ENCODE assay signal across 13 cellular contexts in genomic region chr20:51985753-51986152, GRCh38.
DNase-seq lines count a peak whose midpoint lies in the region; ATAC-seq, FAIRE-seq and TF ChIP-seq lines count a peak whose summit lies in the region.
"Had no signal": no experiment of that assay in that cellular context is flagged by ENCODE, and none has a peak within 500 bp of the region (broad histone marks: within the 10 kb centered on the region; RNA-seq: fewer than 3 reads in every experiment).

No MANE protein-coding gene starts in this region.

- intact Hi-C loops in A673 (cut with micrococcal nuclease; ENCODE audit: unreplicated experiment) (no loop called here), PC-3 (cut with micrococcal nuclease) (loop anchor here (1.0 to 10.0 kb wide), 4 partner anchors 71 to 1001 kb away; no protein-coding TSS in a partner anchor), endothelial cell of umbilical vein (cut with micrococcal nuclease) (loop anchor here (1.0 to 5.0 kb wide), 6 partner anchors 10 to 355 kb away; no protein-coding TSS in a partner anchor), upper lobe of right lung (cut with DNase I) (no loop called here)

- no peaks in the 10 kb centered on the region for H3K9me1 ChIP-seq in endothelial cell of umbilical vein (replicated peaks; ENCODE audit: control insufficient read depth, extremely low read depth, insufficient read depth, low read length)

- CTCF ChIA-PET in A673 (lab: Charles Lee) (interaction anchor here (0.6 kb wide), 1 partner anchor 150 kb away, joined by 3 read pairs; no protein-coding TSS in a partner anchor), PC-3 (lab: Charles Lee) (interaction anchor here (0.5 to 1.1 kb wide), 3 partner anchors 20 to 1192 kb away, joined by 3 to 8 read pairs (median 4); no protein-coding TSS in a partner anchor), endothelial cell of umbilical vein (lab: Charles Lee) (interaction anchor here (0.9 to 2.1 kb wide), 14 partner anchors 10 to 355 kb away, joined by 3 to 19 read pairs (median 4); no protein-coding TSS in a partner anchor)

- TF ChIP-seq POLR2A in endothelial cell of umbilical vein (IDR thresholded peaks at IDR 0.05; ENCODE audit: low read depth, low read length): no peak

- H4K20me1 ChIP-seq in PC-3 (ENCODE audit: low read length) (no peaks in the 10 kb centered on the region), endothelial cell of umbilical vein (replicated peaks; ENCODE audit: control insufficient read depth, extremely low read depth, insufficient read depth, low read length) (no peaks in the 10 kb centered on the region), neural progenitor cell (ENCODE audit: low read depth) (no peaks in the 10 kb centered on the region)

- peaks cover 2% of the 10 kb centered on the region for H3K9me3 Mint-ChIP-seq in neural progenitor cell

- H3K4me2 ChIP-seq in PC-3 (ENCODE audit: low read length): 0 out of 2 replicates have a peak overlapping the region, but pooled peaks have one; percentile 23
- H3K4me2 ChIP-seq in endothelial cell of umbilical vein (ENCODE audit: insufficient read depth, low read length): no peak overlapping the region
- no peak overlapping the region for H3K4me2 ChIP-seq in neural progenitor cell

- H3K4me1 ChIP-seq in A673 (ENCODE audit: insufficient read depth, low read length, poor library complexity, severe bottlenecking): peaks cover 28% of the 10 kb centered on the region
- H3K4me1 ChIP-seq in PC-3 (ENCODE audit: insufficient read depth, low read length): peaks cover 13% of the 10 kb centered on the region
- H3K4me1 ChIP-seq in endothelial cell of umbilical vein (ENCODE audit: control insufficient read depth, extremely low read depth, insufficient read depth, low read length): peaks cover 13% of the 10 kb centered on the region
- no peaks in the 10 kb centered on the region for H3K4me1 ChIP-seq in neural progenitor cell
- H3K4me1 ChIP-seq in upper lobe of right lung: peaks cover 10% of the 10 kb centered on the region

- ATAC-seq in PC-3: no peak
- ATAC-seq in upper lobe of right lung: no peak
- ATAC-seq in HG03565 (IDR thresholded peaks at IDR 0.05; ENCODE audit: unreplicated experiment): no peak

- no peak overlapping the region for H3K9ac ChIP-seq in PC-3 (ENCODE audit: low read length)
- H3K9ac ChIP-seq in endothelial cell of umbilical vein (replicated peaks; ENCODE audit: extremely low read depth, insufficient read depth, low read length): no peak overlapping the region
- no peak overlapping the region for H3K9ac ChIP-seq in neural progenitor cell

- peaks cover 12% of the 10 kb centered on the region for H3K4me1 Mint-ChIP-seq in neural progenitor cell

- POLR2A ChIA-PET in A673 (lab: Charles Lee; ENCODE audit: low non-redundant PET): interaction anchor here (0.7 kb wide), 1 partner anchor 1998 kb away, joined by 4 read pairs; no protein-coding TSS in a partner anchor
- POLR2A ChIA-PET in PC-3 (lab: Charles Lee; ENCODE audit: unreplicated experiment): no interaction called here
- POLR2A ChIA-PET in endothelial cell of umbilical vein (lab: Charles Lee): no interaction called here

- no peaks in the 10 kb centered on the region for H3K79me2 ChIP-seq in PC-3 (ENCODE audit: low read length)
- no peaks in the 10 kb centered on the region for H3K79me2 ChIP-seq in endothelial cell of umbilical vein (ENCODE audit: control insufficient read depth, insufficient read depth, low read length)
- no peaks in the 10 kb centered on the region for H3K79me2 ChIP-seq in neural progenitor cell (ENCODE audit: low read depth)

- FAIRE-seq in endothelial cell of umbilical vein (lab: Jason Lieb, UNC): no peak

- BruUV-seq in A673 (replicated peaks; lab: Mats Ljungman, UMichigan) (no TSS peak), PC-3 (replicated peaks; lab: Mats Ljungman, UMichigan) (no TSS peak), endothelial cell of umbilical vein (replicated peaks; lab: Mats Ljungman, UMichigan) (no TSS peak)

- H3F3A ChIP-seq in PC-3 (ENCODE audit: low read length, unreplicated experiment) (no peaks in the 10 kb centered on the region), neural progenitor cell (ENCODE audit: low read depth) (no peaks in the 10 kb centered on the region)

- H3K36me3 ChIP-seq in A673 (ENCODE audit: insufficient read depth, low read length, poor library complexity, severe bottlenecking) (no peaks in the 10 kb centered on the region), PC-3 (ENCODE audit: low read depth, low read length) (no peaks in the 10 kb centered on the region), endothelial cell of umbilical vein (ENCODE audit: control insufficient read depth in 2 of 2, extremely low read depth in 1 of 2, insufficient read depth in 2 of 2, low read length in 2 of 2) (no peaks in the 10 kb centered on the region), neural progenitor cell (no peaks in the 10 kb centered on the region), upper lobe of right lung (no peaks in the 10 kb centered on the region)
- H3K36me3 ChIP-seq: Peyer's patch, WERI-Rb-1 had no signal

- H3K27ac Mint-ChIP-seq in neural progenitor cell: peak overlapping the region; percentile 93

- DNase-seq in A673 (ENCODE audit: low spot score) (peak; percentile 65), PC-3 (no peak), endothelial cell of umbilical vein (ENCODE audit: low read depth, low spot score) (no peak), neural progenitor cell (ENCODE audit: low spot score) (no peak), H4 (ENCODE audit: low spot score) (no peak), upper lobe of right lung (no peak), dedifferentiated amniotic fluid mesenchymal stem cell (ENCODE audit: extremely low spot score) (no peak)
- DNase-seq: GOT3, hippocampal formation, left cardiac atrium, Peyer's patch, WERI-Rb-1 had no signal

- no peak overlapping the region for H3K4me3 Mint-ChIP-seq in neural progenitor cell

- H3K27me3 Mint-ChIP-seq in neural progenitor cell (ENCODE audit: insufficient read depth, low read depth): no peaks in the 10 kb centered on the region

- H3K27ac ChIP-seq in A673 (ENCODE audit: low read depth, low read length, poor library complexity, severe bottlenecking) (peak overlapping the region; percentile 94), PC-3 (ENCODE audit: low read length) (peak overlapping the region; percentile 36), endothelial cell of umbilical vein (ENCODE audit: insufficient read depth, low read depth, low read length) (peak overlapping the region; percentile 82), neural progenitor cell (no peak overlapping the region), upper lobe of right lung (no peak overlapping the region)
- H3K27ac ChIP-seq: WERI-Rb-1 had no signal

- dilution Hi-C loops in endothelial cell of umbilical vein (cut with MboI; ENCODE audit: extremely low pct_ligation_motif_present, low sequenced_read_pairs): no loop called here

- no peaks in the 10 kb centered on the region for H3K36me3 Mint-ChIP-seq in neural progenitor cell

- H3K4me3 ChIP-seq in A673 (ENCODE audit: low read depth, low read length, poor library complexity, severe bottlenecking) (no peak overlapping the region), PC-3 (ENCODE audit: low read length) (no peak overlapping the region), endothelial cell of umbilical vein (replicated peaks in 1 of 3; ENCODE audit: insufficient read depth in 1 of 3, low read depth in 1 of 3, low read length in 3 of 3) (no peak overlapping the region), neural progenitor cell (no peak overlapping the region), upper lobe of right lung (no peak overlapping the region)
- H3K4me3 ChIP-seq: Peyer's patch had no signal

- no peak overlapping the region for H2AFZ ChIP-seq in PC-3 (ENCODE audit: low read length)
- H2AFZ ChIP-seq in endothelial cell of umbilical vein (ENCODE audit: low read depth, low read length): no peak overlapping the region
- no peak overlapping the region for H2AFZ ChIP-seq in neural progenitor cell (replicated peaks)

- TF ChIP-seq CTCF in A673 (conservative IDR thresholded peaks at IDR 0.05; ENCODE audit: low read depth, low read length) (no peak), PC-3 (conservative IDR thresholded peaks at IDR 0.05; ENCODE audit: low read depth, low read length) (no peak), endothelial cell of umbilical vein (IDR thresholded peaks at IDR 0.05; ENCODE audit: extremely low read depth in 1 of 2, insufficient read depth in 1 of 2, low read depth in 1 of 2, low read length in 2 of 2) (no peak), neural progenitor cell (IDR thresholded peaks at IDR 0.05) (no peak), upper lobe of right lung (IDR thresholded peaks at IDR 0.05) (no peak)

- H3K9me3 ChIP-seq in A673 (ENCODE audit: low read depth, low read length, poor library complexity, severe bottlenecking): no peaks in the 10 kb centered on the region
- no peaks in the 10 kb centered on the region for H3K9me3 ChIP-seq in PC-3 (ENCODE audit: low read length)
- no peaks in the 10 kb centered on the region for H3K9me3 ChIP-seq in endothelial cell of umbilical vein (replicated peaks; ENCODE audit: control insufficient read depth, insufficient read depth, low read length)
- H3K9me3 ChIP-seq in neural progenitor cell (ENCODE audit: low read depth): no peaks in the 10 kb centered on the region
- H3K9me3 ChIP-seq in upper lobe of right lung: no peaks in the 10 kb centered on the region
- H3K9me3 ChIP-seq: Peyer's patch had no signal

- H3K9me2 ChIP-seq in PC-3 (replicated peaks; ENCODE audit: low read length): no peaks in the 10 kb centered on the region

- H3K27me3 ChIP-seq in A673 (replicated peaks; ENCODE audit: insufficient read depth, low read depth, low read length, poor library complexity) (no peaks in the 10 kb centered on the region), PC-3 (ENCODE audit: low read length) (no peaks in the 10 kb centered on the region), endothelial cell of umbilical vein (ENCODE audit: control insufficient read depth in 2 of 2, insufficient read depth in 2 of 2, low read length in 2 of 2) (no peaks in the 10 kb centered on the region), neural progenitor cell (no peaks in the 10 kb centered on the region), upper lobe of right lung (no peaks in the 10 kb centered on the region)
- H3K27me3 ChIP-seq: Peyer's patch had no signal

TF ChIP-seq in endothelial cell of umbilical vein, 7 proteins besides CTCF, POLR2A, EP300 and RAD21:
- TF ChIP-seq, protein P1, sequence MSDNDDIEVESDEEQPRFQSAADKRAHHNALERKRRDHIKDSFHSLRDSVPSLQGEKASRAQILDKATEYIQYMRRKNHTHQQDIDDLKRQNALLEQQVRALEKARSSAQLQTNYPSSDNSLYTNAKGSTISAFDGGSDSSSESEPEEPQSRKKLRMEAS (IDR thresholded peaks at IDR 0.05; ENCODE audit: insufficient read depth, insufficient read length): no peak
- no peak for TF ChIP-seq JUN (IDR thresholded peaks at IDR 0.05; ENCODE audit: borderline replicate concordance, insufficient read depth, insufficient read length, low read depth)
- no peak for TF ChIP-seq POLR2AphosphoS5 (IDR thresholded peaks at IDR 0.05; ENCODE audit: insufficient read depth, low read depth, low read length)
- TF ChIP-seq MYC (IDR thresholded peaks at IDR 0.05; ENCODE audit: low read depth, low read length): no peak
- TF ChIP-seq FOS (IDR thresholded peaks at IDR 0.05; ENCODE audit: borderline replicate concordance, insufficient read depth, low read length): no peak

Comparison
In these comparisons a context has a peak if more than half of its experiments do, and no peak if none do; other contexts are left out.
1. H3K27ac ChIP-seq: peak in A673 (single experiment), PC-3 (single experiment) and endothelial cell of umbilical vein (single experiment); none in neural progenitor cell (single experiment) and upper lobe of right lung (single experiment).
2. intact Hi-C loops: an anchor here in PC-3 (1.0 to 10.0 kb wide) and endothelial cell of umbilical vein (1.0 to 5.0 kb wide); none called in A673 and upper lobe of right lung.